1 cellular context compared by ENCODE assay signal in the genomic region with DNA sequence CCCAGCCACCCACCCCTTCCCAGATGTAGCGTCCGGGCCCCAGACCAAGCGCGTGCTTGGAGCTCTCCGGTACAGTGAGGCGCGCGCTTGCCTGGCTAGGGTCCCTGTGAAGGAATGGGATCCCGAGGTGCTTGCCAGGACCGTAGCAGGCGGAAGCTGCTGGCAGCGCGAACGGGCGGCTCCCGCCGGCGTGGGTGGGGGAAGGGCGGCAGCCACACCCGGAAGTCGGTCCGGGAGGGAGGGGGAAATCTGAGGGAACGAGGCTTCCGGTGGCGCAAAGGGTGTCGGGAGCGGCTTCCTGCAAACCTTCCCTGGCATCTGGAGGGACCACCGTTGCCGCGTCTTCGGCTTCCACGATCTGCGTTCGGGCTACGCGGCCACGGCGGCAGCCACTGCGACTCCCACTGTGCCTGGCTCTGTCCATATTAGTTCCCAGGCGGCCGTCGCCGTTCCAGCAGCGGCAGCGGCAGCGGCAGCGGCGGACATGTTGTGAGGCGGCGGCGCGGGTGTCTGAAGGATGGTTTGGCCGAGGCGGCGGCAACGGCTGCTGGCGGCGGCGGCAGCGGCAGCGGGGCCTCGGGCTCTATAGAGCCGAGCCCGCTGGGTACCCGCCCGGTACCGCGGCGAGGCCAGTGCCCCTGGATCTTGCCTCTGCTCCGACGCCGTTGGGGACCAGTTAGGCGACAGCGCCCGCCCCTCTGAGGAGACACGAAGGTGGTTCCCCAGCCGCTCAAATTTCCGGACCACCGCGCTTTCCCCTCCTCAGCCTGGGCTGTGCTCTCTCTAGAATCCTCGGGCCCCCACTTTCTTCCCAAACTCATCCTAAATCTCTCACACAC.
TF ChIP-seq lines count a peak whose summit lies in the region.

A gene (plus strand): TSS at position 275 of the 839 bp plus-strand sequence. CDS start 739 bp downstream, outside the sequence.

TF ChIP-seq in K562, 482 proteins besides CTCF, POLR2A, EP300 and RAD21 (continued from another document and continues in another):
- TF ChIP-seq, protein P1, sequence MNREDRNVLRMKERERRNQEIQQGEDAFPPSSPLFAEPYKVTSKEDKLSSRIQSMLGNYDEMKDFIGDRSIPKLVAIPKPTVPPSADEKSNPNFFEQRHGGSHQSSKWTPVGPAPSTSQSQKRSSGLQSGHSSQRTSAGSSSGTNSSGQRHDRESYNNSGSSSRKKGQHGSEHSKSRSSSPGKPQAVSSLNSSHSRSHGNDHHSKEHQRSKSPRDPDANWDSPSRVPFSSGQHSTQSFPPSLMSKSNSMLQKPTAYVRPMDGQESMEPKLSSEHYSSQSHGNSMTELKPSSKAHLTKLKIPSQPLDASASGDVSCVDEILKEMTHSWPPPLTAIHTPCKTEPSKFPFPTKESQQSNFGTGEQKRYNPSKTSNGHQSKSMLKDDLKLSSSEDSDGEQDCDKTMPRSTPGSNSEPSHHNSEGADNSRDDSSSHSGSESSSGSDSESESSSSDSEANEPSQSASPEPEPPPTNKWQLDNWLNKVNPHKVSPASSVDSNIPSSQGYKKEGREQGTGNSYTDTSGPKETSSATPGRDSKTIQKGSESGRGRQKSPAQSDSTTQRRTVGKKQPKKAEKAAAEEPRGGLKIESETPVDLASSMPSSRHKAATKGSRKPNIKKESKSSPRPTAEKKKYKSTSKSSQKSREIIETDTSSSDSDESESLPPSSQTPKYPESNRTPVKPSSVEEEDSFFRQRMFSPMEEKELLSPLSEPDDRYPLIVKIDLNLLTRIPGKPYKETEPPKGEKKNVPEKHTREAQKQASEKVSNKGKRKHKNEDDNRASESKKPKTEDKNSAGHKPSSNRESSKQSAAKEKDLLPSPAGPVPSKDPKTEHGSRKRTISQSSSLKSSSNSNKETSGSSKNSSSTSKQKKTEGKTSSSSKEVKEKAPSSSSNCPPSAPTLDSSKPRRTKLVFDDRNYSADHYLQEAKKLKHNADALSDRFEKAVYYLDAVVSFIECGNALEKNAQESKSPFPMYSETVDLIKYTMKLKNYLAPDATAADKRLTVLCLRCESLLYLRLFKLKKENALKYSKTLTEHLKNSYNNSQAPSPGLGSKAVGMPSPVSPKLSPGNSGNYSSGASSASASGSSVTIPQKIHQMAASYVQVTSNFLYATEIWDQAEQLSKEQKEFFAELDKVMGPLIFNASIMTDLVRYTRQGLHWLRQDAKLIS (CRISPR knock-in tag; IDR thresholded peaks at IDR 0.05): peak; percentile 39
- no peak for TF ChIP-seq TFAM (CRISPR knock-in tag; conservative IDR thresholded peaks at IDR 0.05)
- no peak for TF ChIP-seq IRF2 (CRISPR knock-in tag; IDR thresholded peaks at IDR 0.05)
- TF ChIP-seq PHB2 (IDR thresholded peaks at IDR 0.05; ENCODE audit: low read depth): no peak
- TF ChIP-seq POLR2AphosphoS2 (IDR thresholded peaks at IDR 0.05; ENCODE audit: low read length): peak; percentile 44; the same call in 1 of the 2 replicates
- TF ChIP-seq, protein P2, sequence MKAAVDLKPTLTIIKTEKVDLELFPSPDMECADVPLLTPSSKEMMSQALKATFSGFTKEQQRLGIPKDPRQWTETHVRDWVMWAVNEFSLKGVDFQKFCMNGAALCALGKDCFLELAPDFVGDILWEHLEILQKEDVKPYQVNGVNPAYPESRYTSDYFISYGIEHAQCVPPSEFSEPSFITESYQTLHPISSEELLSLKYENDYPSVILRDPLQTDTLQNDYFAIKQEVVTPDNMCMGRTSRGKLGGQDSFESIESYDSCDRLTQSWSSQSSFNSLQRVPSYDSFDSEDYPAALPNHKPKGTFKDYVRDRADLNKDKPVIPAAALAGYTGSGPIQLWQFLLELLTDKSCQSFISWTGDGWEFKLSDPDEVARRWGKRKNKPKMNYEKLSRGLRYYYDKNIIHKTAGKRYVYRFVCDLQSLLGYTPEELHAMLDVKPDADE (conservative IDR thresholded peaks at IDR 0.05; ENCODE audit: control insufficient read depth, low read depth, low read length): peak; percentile 74
- TF ChIP-seq NFIX (CRISPR knock-in tag; IDR thresholded peaks at IDR 0.05; ENCODE audit: low read depth): no peak
- TF ChIP-seq FOXJ3 (CRISPR knock-in tag; IDR thresholded peaks at IDR 0.05): no peak
- TF ChIP-seq HDAC8 (tag; IDR thresholded peaks at IDR 0.05): 0 out of 2 replicates have a peak, but pooled peaks have one; percentile 34
- peak; percentile 55 for TF ChIP-seq BRD9 (IDR thresholded peaks at IDR 0.05; ENCODE audit: low read depth, partially characterized antibody)
- no peak for TF ChIP-seq DDX20 (tag; IDR thresholded peaks at IDR 0.05; ENCODE audit: low read depth)
- peak; percentile 70; the same call in 1 of the 2 replicates for TF ChIP-seq ZBTB17 (CRISPR knock-in tag; IDR thresholded peaks at IDR 0.05)
- TF ChIP-seq, protein P3, sequence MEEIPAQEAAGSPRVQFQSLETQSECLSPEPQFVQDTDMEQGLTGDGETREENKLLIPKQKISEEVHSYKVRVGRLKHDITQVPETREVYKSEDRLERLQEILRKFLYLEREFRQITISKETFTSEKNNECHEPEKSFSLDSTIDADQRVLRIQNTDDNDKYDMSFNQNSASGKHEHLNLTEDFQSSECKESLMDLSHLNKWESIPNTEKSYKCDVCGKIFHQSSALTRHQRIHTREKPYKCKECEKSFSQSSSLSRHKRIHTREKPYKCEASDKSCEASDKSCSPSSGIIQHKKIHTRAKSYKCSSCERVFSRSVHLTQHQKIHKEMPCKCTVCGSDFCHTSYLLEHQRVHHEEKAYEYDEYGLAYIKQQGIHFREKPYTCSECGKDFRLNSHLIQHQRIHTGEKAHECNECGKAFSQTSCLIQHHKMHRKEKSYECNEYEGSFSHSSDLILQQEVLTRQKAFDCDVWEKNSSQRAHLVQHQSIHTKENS (CRISPR knock-in tag; IDR thresholded peaks at IDR 0.05): no peak
- no peak for TF ChIP-seq ILK (tag; IDR thresholded peaks at IDR 0.05; ENCODE audit: borderline replicate concordance, low read depth)
- no peak for TF ChIP-seq ZNF696 (CRISPR knock-in tag; conservative IDR thresholded peaks at IDR 0.05)
- TF ChIP-seq ZNF232 (CRISPR knock-in tag; IDR thresholded peaks at IDR 0.05): no peak
- no peak for TF ChIP-seq ZSCAN29 (IDR thresholded peaks at IDR 0.05)
- TF ChIP-seq XRCC4 (IDR thresholded peaks at IDR 0.05; ENCODE audit: extremely low read depth, insufficient read depth, insufficient read length): no peak
- TF ChIP-seq ZNF41 (CRISPR knock-in tag; conservative IDR thresholded peaks at IDR 0.05): no peak
- no peak for TF ChIP-seq ZBED1 (IDR thresholded peaks at IDR 0.05)
- TF ChIP-seq, protein P4, sequence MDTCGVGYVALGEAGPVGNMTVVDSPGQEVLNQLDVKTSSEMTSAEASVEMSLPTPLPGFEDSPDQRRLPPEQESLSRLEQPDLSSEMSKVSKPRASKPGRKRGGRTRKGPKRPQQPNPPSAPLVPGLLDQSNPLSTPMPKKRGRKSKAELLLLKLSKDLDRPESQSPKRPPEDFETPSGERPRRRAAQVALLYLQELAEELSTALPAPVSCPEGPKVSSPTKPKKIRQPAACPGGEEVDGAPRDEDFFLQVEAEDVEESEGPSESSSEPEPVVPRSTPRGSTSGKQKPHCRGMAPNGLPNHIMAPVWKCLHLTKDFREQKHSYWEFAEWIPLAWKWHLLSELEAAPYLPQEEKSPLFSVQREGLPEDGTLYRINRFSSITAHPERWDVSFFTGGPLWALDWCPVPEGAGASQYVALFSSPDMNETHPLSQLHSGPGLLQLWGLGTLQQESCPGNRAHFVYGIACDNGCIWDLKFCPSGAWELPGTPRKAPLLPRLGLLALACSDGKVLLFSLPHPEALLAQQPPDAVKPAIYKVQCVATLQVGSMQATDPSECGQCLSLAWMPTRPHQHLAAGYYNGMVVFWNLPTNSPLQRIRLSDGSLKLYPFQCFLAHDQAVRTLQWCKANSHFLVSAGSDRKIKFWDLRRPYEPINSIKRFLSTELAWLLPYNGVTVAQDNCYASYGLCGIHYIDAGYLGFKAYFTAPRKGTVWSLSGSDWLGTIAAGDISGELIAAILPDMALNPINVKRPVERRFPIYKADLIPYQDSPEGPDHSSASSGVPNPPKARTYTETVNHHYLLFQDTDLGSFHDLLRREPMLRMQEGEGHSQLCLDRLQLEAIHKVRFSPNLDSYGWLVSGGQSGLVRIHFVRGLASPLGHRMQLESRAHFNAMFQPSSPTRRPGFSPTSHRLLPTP (IDR thresholded peaks at IDR 0.05; ENCODE audit: borderline replicate concordance, extremely low read depth, insufficient read length): no peak
- TF ChIP-seq POLR2G (IDR thresholded peaks at IDR 0.05; ENCODE audit: low read depth, low read length): peak; percentile 95
- TF ChIP-seq, protein P5, sequence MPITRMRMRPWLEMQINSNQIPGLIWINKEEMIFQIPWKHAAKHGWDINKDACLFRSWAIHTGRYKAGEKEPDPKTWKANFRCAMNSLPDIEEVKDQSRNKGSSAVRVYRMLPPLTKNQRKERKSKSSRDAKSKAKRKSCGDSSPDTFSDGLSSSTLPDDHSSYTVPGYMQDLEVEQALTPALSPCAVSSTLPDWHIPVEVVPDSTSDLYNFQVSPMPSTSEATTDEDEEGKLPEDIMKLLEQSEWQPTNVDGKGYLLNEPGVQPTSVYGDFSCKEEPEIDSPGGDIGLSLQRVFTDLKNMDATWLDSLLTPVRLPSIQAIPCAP (CRISPR knock-in tag; IDR thresholded peaks at IDR 0.05; ENCODE audit: borderline replicate concordance): peak; percentile 16; the same call in 1 of the 2 replicates
- no peak for TF ChIP-seq POLR3G (IDR thresholded peaks at IDR 0.05; ENCODE audit: extremely low read depth, insufficient read length, insufficient replicate concordance)
- peak; percentile 89 for TF ChIP-seq TAF1 (IDR thresholded peaks at IDR 0.05; ENCODE audit: control insufficient read depth, extremely low read depth, insufficient read depth, low read length, severe bottlenecking)
- no peak for TF ChIP-seq XRCC3 (IDR thresholded peaks at IDR 0.05)
- no peak for TF ChIP-seq RFX1 (IDR thresholded peaks at IDR 0.05)
- TF ChIP-seq SMC3 (conservative IDR thresholded peaks at IDR 0.05; ENCODE audit: insufficient read depth, low read depth, low read length): no peak
- TF ChIP-seq, protein P6, sequence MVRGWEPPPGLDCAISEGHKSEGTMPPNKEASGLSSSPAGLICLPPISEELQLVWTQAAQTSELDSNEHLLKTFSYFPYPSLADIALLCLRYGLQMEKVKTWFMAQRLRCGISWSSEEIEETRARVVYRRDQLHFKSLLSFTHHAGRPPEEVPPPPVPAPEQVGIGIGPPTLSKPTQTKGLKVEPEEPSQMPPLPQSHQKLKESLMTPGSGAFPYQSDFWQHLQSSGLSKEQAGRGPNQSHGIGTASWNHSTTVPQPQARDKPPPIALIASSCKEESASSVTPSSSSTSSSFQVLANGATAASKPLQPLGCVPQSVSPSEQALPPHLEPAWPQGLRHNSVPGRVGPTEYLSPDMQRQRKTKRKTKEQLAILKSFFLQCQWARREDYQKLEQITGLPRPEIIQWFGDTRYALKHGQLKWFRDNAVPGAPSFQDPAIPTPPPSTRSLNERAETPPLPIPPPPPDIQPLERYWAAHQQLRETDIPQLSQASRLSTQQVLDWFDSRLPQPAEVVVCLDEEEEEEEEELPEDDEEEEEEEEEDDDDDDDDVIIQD (CRISPR knock-in tag; IDR thresholded peaks at IDR 0.05): no peak
- TF ChIP-seq L3MBTL2 (IDR thresholded peaks at IDR 0.05): peak; percentile 73
- TF ChIP-seq, protein P7, sequence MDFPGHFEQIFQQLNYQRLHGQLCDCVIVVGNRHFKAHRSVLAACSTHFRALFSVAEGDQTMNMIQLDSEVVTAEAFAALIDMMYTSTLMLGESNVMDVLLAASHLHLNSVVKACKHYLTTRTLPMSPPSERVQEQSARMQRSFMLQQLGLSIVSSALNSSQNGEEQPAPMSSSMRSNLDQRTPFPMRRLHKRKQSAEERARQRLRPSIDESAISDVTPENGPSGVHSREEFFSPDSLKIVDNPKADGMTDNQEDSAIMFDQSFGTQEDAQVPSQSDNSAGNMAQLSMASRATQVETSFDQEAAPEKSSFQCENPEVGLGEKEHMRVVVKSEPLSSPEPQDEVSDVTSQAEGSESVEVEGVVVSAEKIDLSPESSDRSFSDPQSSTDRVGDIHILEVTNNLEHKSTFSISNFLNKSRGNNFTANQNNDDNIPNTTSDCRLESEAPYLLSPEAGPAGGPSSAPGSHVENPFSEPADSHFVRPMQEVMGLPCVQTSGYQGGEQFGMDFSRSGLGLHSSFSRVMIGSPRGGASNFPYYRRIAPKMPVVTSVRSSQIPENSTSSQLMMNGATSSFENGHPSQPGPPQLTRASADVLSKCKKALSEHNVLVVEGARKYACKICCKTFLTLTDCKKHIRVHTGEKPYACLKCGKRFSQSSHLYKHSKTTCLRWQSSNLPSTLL (IDR thresholded peaks at IDR 0.05): no peak
- TF ChIP-seq, protein P8, sequence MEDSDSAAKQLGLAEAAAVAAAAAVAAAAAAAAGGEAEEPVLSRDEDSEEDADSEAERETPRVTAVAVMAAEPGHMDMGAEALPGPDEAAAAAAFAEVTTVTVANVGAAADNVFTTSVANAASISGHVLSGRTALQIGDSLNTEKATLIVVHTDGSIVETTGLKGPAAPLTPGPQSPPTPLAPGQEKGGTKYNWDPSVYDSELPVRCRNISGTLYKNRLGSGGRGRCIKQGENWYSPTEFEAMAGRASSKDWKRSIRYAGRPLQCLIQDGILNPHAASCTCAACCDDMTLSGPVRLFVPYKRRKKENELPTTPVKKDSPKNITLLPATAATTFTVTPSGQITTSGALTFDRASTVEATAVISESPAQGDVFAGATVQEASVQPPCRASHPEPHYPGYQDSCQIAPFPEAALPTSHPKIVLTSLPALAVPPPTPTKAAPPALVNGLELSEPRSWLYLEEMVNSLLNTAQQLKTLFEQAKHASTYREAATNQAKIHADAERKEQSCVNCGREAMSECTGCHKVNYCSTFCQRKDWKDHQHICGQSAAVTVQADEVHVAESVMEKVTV (CRISPR knock-in tag; IDR thresholded peaks at IDR 0.05): no peak
- no peak for TF ChIP-seq MCM7 (IDR thresholded peaks at IDR 0.05)
- TF ChIP-seq STAG1 (CRISPR knock-in tag; IDR thresholded peaks at IDR 0.05; ENCODE audit: borderline replicate concordance): no peak
- TF ChIP-seq, protein P9, sequence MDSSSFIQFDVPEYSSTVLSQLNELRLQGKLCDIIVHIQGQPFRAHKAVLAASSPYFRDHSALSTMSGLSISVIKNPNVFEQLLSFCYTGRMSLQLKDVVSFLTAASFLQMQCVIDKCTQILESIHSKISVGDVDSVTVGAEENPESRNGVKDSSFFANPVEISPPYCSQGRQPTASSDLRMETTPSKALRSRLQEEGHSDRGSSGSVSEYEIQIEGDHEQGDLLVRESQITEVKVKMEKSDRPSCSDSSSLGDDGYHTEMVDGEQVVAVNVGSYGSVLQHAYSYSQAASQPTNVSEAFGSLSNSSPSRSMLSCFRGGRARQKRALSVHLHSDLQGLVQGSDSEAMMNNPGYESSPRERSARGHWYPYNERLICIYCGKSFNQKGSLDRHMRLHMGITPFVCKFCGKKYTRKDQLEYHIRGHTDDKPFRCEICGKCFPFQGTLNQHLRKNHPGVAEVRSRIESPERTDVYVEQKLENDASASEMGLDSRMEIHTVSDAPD (CRISPR knock-in tag; IDR thresholded peaks at IDR 0.05): no peak
- no peak for TF ChIP-seq FOXM1 (IDR thresholded peaks at IDR 0.05; ENCODE audit: low read depth)
- peak; percentile 57; the same call in 1 of the 2 replicates for TF ChIP-seq FOXM1 (CRISPR knock-in tag; IDR thresholded peaks at IDR 0.05; ENCODE audit: low read depth)
